In genomic region chr11:61955031-61955415, GRCh38 we compare ENCODE assay signal across 9 cellular contexts. TPM values are rescaled to one million over a fixed set of nuclear protein-coding genes. Genes with fewer than 3 reads are reported as not detected.
A peak's percentile ranks its signal among the peaks of the same experiment; 100 is the strongest.
DNase-seq lines count a peak whose midpoint lies in the region; ATAC-seq and TF ChIP-seq lines count a peak whose summit lies in the region.
"Had no signal": no experiment of that assay in that cellular context is flagged by ENCODE, and none has a peak within 500 bp of the region (broad histone marks: within the 10 kb centered on the region; RNA-seq: fewer than 3 reads in every experiment).

No MANE protein-coding gene starts in this region.

- H3K4me1 ChIP-seq in right cardiac atrium (ENCODE audit: control insufficient read depth, insufficient read depth, low read length) (no peaks in the 10 kb centered on the region), prostate gland (replicated peaks) (peaks cover 3% of the 10 kb centered on the region)

- ATAC-seq in right cardiac atrium = peak; percentile 81 to 83
- ATAC-seq in GM21723 (IDR thresholded peaks at IDR 0.05; ENCODE audit: unreplicated experiment) = no peak
- ATAC-seq in HG03039 (IDR thresholded peaks at IDR 0.05; ENCODE audit: unreplicated experiment) = no peak

- DNase-seq in NCI-H2227 (lab: John Stamatoyannopoulos, UW; ENCODE audit: unreplicated experiment) (peak; percentile 25), NCI-H2227 treated with DMSO at 0.1 percent for 48 hours (lab: John Stamatoyannopoulos, UW) (no peak), anterior cingulate cortex (lab: John Stamatoyannopoulos, UW) (peak in 33 of 58 donors; percentile 28 to 73 (median 44)), right cardiac atrium (peak; percentile 74 to 88 (median 87)), prostate gland (ENCODE audit: low spot score) (no peak), NCI-H1048 (lab: John Stamatoyannopoulos, UW) (no peak)

- no peak for TF ChIP-seq POLR2A in prostate gland (IDR thresholded peaks at IDR 0.05)

- H3K27me3 ChIP-seq in right cardiac atrium (ENCODE audit: control insufficient read depth, insufficient read depth) (no peaks in the 10 kb centered on the region), prostate gland (replicated peaks; ENCODE audit: insufficient read depth) (no peaks in the 10 kb centered on the region)

- peak overlapping the region; percentile 31 for H3K4me3 ChIP-seq in right cardiac atrium (ENCODE audit: low read length)
- peak overlapping the region; percentile 13 to 26 for H3K4me3 ChIP-seq in prostate gland

- intact Hi-C loops in right cardiac atrium (cut with DNase I) = loop anchor here in 1 of 4 donors (10.0 kb wide), 1 partner anchor 100 kb away; no protein-coding TSS in a partner anchor
- intact Hi-C loops in prostate gland (cut with DNase I) = no loop called here

- H3K9me3 ChIP-seq in right cardiac atrium (ENCODE audit: control insufficient read depth, low read length) = no peaks in the 10 kb centered on the region
- H3K9me3 ChIP-seq in prostate gland = no peaks in the 10 kb centered on the region

- no peak for TF ChIP-seq CTCF in prostate gland (IDR thresholded peaks at IDR 0.05)

- no peaks in the 10 kb centered on the region for H3K36me3 ChIP-seq in prostate gland

- H3K27ac ChIP-seq in right cardiac atrium (ENCODE audit: low read length) (peak overlapping the region; percentile 42), prostate gland (peak overlapping the region; percentile 51 to 52)

- 3% methylated on average over 19 of the region's 19 CpGs for WGBS in right cardiac atrium
- 9% methylated on average over 18 of the region's 19 CpGs for WGBS in prostate gland

RNA-seq across cellular contexts. Expression of gene BEST1, which starts 4.9 kb away (rescaled TPM):
- total RNA-seq in right cardiac atrium = 1 to 10 TPM; 2.9 to 4.6 (median 3.2) TPM
- 4.6 TPM for polyA plus RNA-seq in right cardiac atrium
- total RNA-seq in prostate gland = 10 to 100 TPM in 1 of 2 donors, 1 to 10 TPM in 1; 1.5 to 18.0 TPM
- total RNA-seq: T-helper 2 cell treated with Interferon-gamma antibody and Interleukin-4, amounts not matched to agents 100 ng/mL and 5 ng/mL, for 36 hours had no signal

RNA-seq across cellular contexts. Expression of gene FTH1, which starts 12.4 kb away (rescaled TPM):
- 1,000 to 10,000 TPM; 2,632 to 3,447 (median 3,097) TPM for total RNA-seq in right cardiac atrium
- 3,090 TPM for polyA plus RNA-seq in right cardiac atrium
- total RNA-seq in prostate gland = 1,000 to 10,000 TPM; 1,344 to 1,560 TPM

RNA-seq across cellular contexts. Expression of gene RAB3IL1, which starts 37.7 kb away (rescaled TPM):
- total RNA-seq in right cardiac atrium (10 to 100 TPM; 12.0 to 18.9 (median 14.9) TPM), prostate gland (10 to 100 TPM in 1 of 2 donors, 1 to 10 TPM in 1; 3.5 to 53.0 TPM)
- 9.7 TPM for polyA plus RNA-seq in right cardiac atrium
- total RNA-seq: T-helper 2 cell treated with Interferon-gamma antibody and Interleukin-4, amounts not matched to agents 100 ng/mL and 5 ng/mL, for 36 hours had no signal

Comparison
In these comparisons a context has a peak if more than half of its experiments do, and no peak if none do; other contexts are left out.
1. DNase-seq: peak in NCI-H2227 (single experiment), anterior cingulate cortex (33 of 58) and right cardiac atrium (3 of 3); none in NCI-H2227 treated with DMSO at 0.1 percent for 48 hours (single experiment), prostate gland (single experiment) and NCI-H1048 (single experiment).
2. ATAC-seq: peak in right cardiac atrium (2 of 2); none in GM21723 (single experiment) and HG03039 (single experiment).